Comparison of ENCODE assay signal across 15 cellular contexts in genomic region chr12:52183544-52183910, GRCh38. TPM values are rescaled to one million over a fixed set of nuclear protein-coding genes. Genes with fewer than 3 reads are reported as not detected.
DNase-seq lines count a peak whose midpoint lies in the region; ATAC-seq and TF ChIP-seq lines count a peak whose summit lies in the region.
"Had no signal": no experiment of that assay in that cellular context is flagged by ENCODE, and none has a peak within 500 bp of the region (broad histone marks: within the 10 kb centered on the region; RNA-seq: fewer than 3 reads in every experiment).

No MANE protein-coding gene starts in this region.

- POLR2A ChIA-PET in SK-N-SH (lab: Yijun Ruan, JAX) = interaction anchor here (4.4 kb wide), 1 partner anchor 18 kb away, joined by 53 read pairs; no protein-coding TSS in a partner anchor

- H3K79me2 ChIP-seq in SK-N-SH (ENCODE audit: insufficient read depth) = peaks cover 32% of the 10 kb centered on the region; the same call in 1 of the 2 replicates

- H3K9ac ChIP-seq in SK-N-SH (peak overlapping the region; percentile 27; the same call in 1 of the 2 replicates), iPS-15b (ENCODE audit: low read depth, low read length) (peak overlapping the region; percentile 37)

- peaks cover 11% of the 10 kb centered on the region for H3F3A ChIP-seq in SK-N-SH (replicated peaks; ENCODE audit: insufficient read depth)

- no peaks in the 10 kb centered on the region for H3K9me2 ChIP-seq in SK-N-SH

- CTCF ChIA-PET in SK-N-SH (lab: Yijun Ruan, JAX) = interaction anchor here (0.6 to 5.1 kb wide), 7 partner anchors 8 to 143 kb away, joined by 3 to 17 read pairs (median 4); no protein-coding TSS in a partner anchor

- H3K27ac ChIP-seq in SK-N-SH (ENCODE audit: low read depth in 2 of 2, low read length in 1 of 2) = peak overlapping the region; percentile 87 to 92
- H3K27ac ChIP-seq in skin epidermis = peak overlapping the region in 19 of 21 experiments; percentile 36 to 86 (median 75)

- H3K27me3 ChIP-seq in SK-N-SH (ENCODE audit: insufficient read depth) (no peaks in the 10 kb centered on the region), iPS-15b (ENCODE audit: control insufficient read depth, insufficient read depth, low read length) (no peaks in the 10 kb centered on the region)
- H3K27me3 ChIP-seq: dorsolateral prefrontal cortex had no signal

- no peak overlapping the region for H3K4me3 ChIP-seq in SK-N-SH (ENCODE audit: low read depth in 2 of 2, low read length in 1 of 2)
- H3K4me3 ChIP-seq in iPS-15b (ENCODE audit: low read depth, low read length) = no peak overlapping the region
- peak overlapping the region in 3 of 7 experiments; percentile 18 to 30 (median 28) for H3K4me3 ChIP-seq in skin epidermis
- H3K4me3 ChIP-seq: dorsolateral prefrontal cortex had no signal

- no peak overlapping the region for H2AFZ ChIP-seq in SK-N-SH (ENCODE audit: low read depth)

- WGBS in SK-N-SH (ENCODE audit: low lambda C conversion rate) = 71% methylated on average over 6 of the region's 6 CpGs

- H3K4me2 ChIP-seq in SK-N-SH = peak overlapping the region; percentile 56

- H3K36me3 ChIP-seq in SK-N-SH (replicated peaks in 1 of 2; ENCODE audit: control insufficient read depth in 1 of 2, insufficient read depth in 2 of 2, low read length in 1 of 2) (peaks cover 4 to 9% of the 10 kb centered on the region in 2 experiments), iPS-15b (ENCODE audit: control insufficient read depth, insufficient read depth, low read length) (no peaks in the 10 kb centered on the region)

- no peak for TF ChIP-seq EP300 in SK-N-SH (IDR thresholded peaks at IDR 0.05; ENCODE audit: borderline replicate concordance in 1 of 2, low read depth in 1 of 2, low read length in 1 of 2)

- no peaks in the 10 kb centered on the region for H4K20me1 ChIP-seq in SK-N-SH (ENCODE audit: insufficient read depth)

- no peak for TF ChIP-seq RAD21 in SK-N-SH (IDR thresholded peaks at IDR 0.05; ENCODE audit: low read length)

- ATAC-seq in GM21367 (IDR thresholded peaks at IDR 0.05; ENCODE audit: unreplicated experiment) (no peak), GM21360 (IDR thresholded peaks at IDR 0.05; ENCODE audit: unreplicated experiment) (no peak)
- ATAC-seq: sciatic nerve had no signal

- no peak for TF ChIP-seq CTCF in SK-N-SH (IDR thresholded peaks at IDR 0.05)

- DNase-seq in NCI-H2029 (lab: John Stamatoyannopoulos, UW) (peak; percentile 73), SK-N-SH (no peak)
- DNase-seq in stimulated activated CD4-positive, alpha-beta T cell treated with anti-CD3 and anti-CD28 coated beads, Interleukin-4, amount 100 ng/mL, for 1 hour = no peak
- no peak for DNase-seq in activated CD8-positive, alpha-beta memory T cell treated with anti-CD3 and anti-CD28 coated beads, Interleukin-2, amount 50 U/mL, for 4 hours
- DNase-seq: activated T-cell treated with anti-CD3 and anti-CD28 coated beads, Interleukin-2, amount 50 U/mL, for 48 hours; amniotic stem cell; CD8-positive, alpha-beta memory T cell; foreskin melanocyte; NCI-H1694 had no signal

- H3K9me3 ChIP-seq in SK-N-SH (no peaks in the 10 kb centered on the region), iPS-15b (ENCODE audit: control insufficient read depth, insufficient read depth, low read length) (no peaks in the 10 kb centered on the region)

- H3K4me1 ChIP-seq in SK-N-SH (ENCODE audit: control insufficient read depth in 1 of 2, insufficient read depth in 2 of 2, low read depth in 1 of 2, low read length in 1 of 2) (peaks cover 54 to 86% of the 10 kb centered on the region in 2 experiments), iPS-15b (ENCODE audit: control insufficient read depth, insufficient read depth, low read length) (peaks cover 6% of the 10 kb centered on the region)

TF ChIP-seq in SK-N-SH, 30 proteins besides CTCF, POLR2A, EP300 and RAD21:
- TF ChIP-seq SIN3A (IDR thresholded peaks at IDR 0.05; ENCODE audit: borderline replicate concordance, low read depth, low read length) (no peak), REST (IDR thresholded peaks at IDR 0.05; ENCODE audit: low read depth, low read length) (no peak), TCF12 (IDR thresholded peaks at IDR 0.05) (no peak), FOXM1 (IDR thresholded peaks at IDR 0.05; ENCODE audit: low read depth) (no peak), RXRA (IDR thresholded peaks at IDR 0.05; ENCODE audit: borderline replicate concordance, low read depth) (no peak), NRF1 (IDR thresholded peaks at IDR 0.05; ENCODE audit: low read depth, low read length) (no peak), NFIC (IDR thresholded peaks at IDR 0.05; ENCODE audit: borderline replicate concordance) (no peak), GATA2 (CRISPR knock-in tag; IDR thresholded peaks at IDR 0.05) (no peak), MXI1 (IDR thresholded peaks at IDR 0.05; ENCODE audit: low read depth, low read length) (no peak), GABPA (IDR thresholded peaks at IDR 0.05; ENCODE audit: low read depth) (no peak), RFX5 (IDR thresholded peaks at IDR 0.05; ENCODE audit: low read length) (no peak), PBX3 (IDR thresholded peaks at IDR 0.05) (no peak), YY1 (IDR thresholded peaks at IDR 0.05; ENCODE audit: low read depth) (no peak), FOXJ3 (CRISPR knock-in tag; IDR thresholded peaks at IDR 0.05) (no peak)

RNA-seq across cellular contexts. Expression of gene KRT80, which starts 8.3 kb away (rescaled TPM):
- polyA plus RNA-seq in SK-N-SH (2012; rRNA removed) = 14.9 and 17.4 TPM in 2 replicates
- polyA plus RNA-seq in SK-N-SH (2012; cell fraction: cytosol; rRNA removed) = 8.1 and 10.8 TPM in 2 replicates
- polyA plus RNA-seq in SK-N-SH (2012; cell fraction: nucleus; rRNA removed) = 21.6 and 31.9 TPM in 2 replicates
- polyA plus RNA-seq: CD8-positive, alpha-beta memory T cell had no signal

RNA-seq across cellular contexts. Expression of gene KRT7, which starts 49.5 kb away (rescaled TPM):
- 3.2 and 5.4 TPM in 2 replicates for polyA plus RNA-seq in SK-N-SH (2012; rRNA removed)
- polyA plus RNA-seq in SK-N-SH (2012; cell fraction: cytosol; rRNA removed) = 2.9 TPM in 2 replicates
- polyA plus RNA-seq in SK-N-SH (2012; cell fraction: nucleus; rRNA removed) = 1.9 and 3.3 TPM in 2 replicates
- polyA plus RNA-seq: CD8-positive, alpha-beta memory T cell had no signal
